ENCODE assay signal across 1 cellular context in genomic region chr2:86631846-86632485, GRCh38.
TF ChIP-seq lines count a peak whose summit lies in the region.

No MANE protein-coding gene starts in this region.

TF ChIP-seq in HepG2, 621 proteins besides CTCF, POLR2A, EP300 and RAD21 (continued from another document and continues in another):
- no peak for TF ChIP-seq CSRNP1 (CRISPR knock-in tag; IDR thresholded peaks at IDR 0.05)
- no peak for TF ChIP-seq ZNF652 (CRISPR knock-in tag; IDR thresholded peaks at IDR 0.05; ENCODE audit: borderline replicate concordance, low read depth)
- TF ChIP-seq PHB2 (IDR thresholded peaks at IDR 0.05; ENCODE audit: partially characterized antibody): no peak
- peak; percentile 76; the same call in 1 of the 2 replicates for TF ChIP-seq PRDM10 (CRISPR knock-in tag; IDR thresholded peaks at IDR 0.05; ENCODE audit: low read depth)
- no peak for TF ChIP-seq ZNF446 (CRISPR knock-in tag; IDR thresholded peaks at IDR 0.05)
- no peak for TF ChIP-seq TIGD3 (CRISPR knock-in tag; IDR thresholded peaks at IDR 0.05; ENCODE audit: borderline replicate concordance)
- TF ChIP-seq PAXIP1 (CRISPR knock-in tag; conservative IDR thresholded peaks at IDR 0.05): 0 out of 2 replicates have a peak, but pooled peaks have one; percentile 7
- no peak for TF ChIP-seq KAT7 (CRISPR knock-in tag; IDR thresholded peaks at IDR 0.05; ENCODE audit: borderline replicate concordance)
- 0 out of 2 replicates have a peak, but pooled peaks have one; percentile 36 for TF ChIP-seq BORCS8-MEF2B (CRISPR knock-in tag; IDR thresholded peaks at IDR 0.05)
- TF ChIP-seq ZNF737 (CRISPR knock-in tag; IDR thresholded peaks at IDR 0.05; ENCODE audit: borderline replicate concordance): 0 out of 2 replicates have a peak, but pooled peaks have one; percentile 31
- 0 out of 2 replicates have a peak, but pooled peaks have one; percentile 44 for TF ChIP-seq KDM2A (CRISPR knock-in tag; IDR thresholded peaks at IDR 0.05; ENCODE audit: borderline replicate concordance, low read depth)
- no peak for TF ChIP-seq HNRNPUL1 (IDR thresholded peaks at IDR 0.05; ENCODE audit: low read depth, low read length)
- no peak for TF ChIP-seq MTF1 (CRISPR knock-in tag; IDR thresholded peaks at IDR 0.05)
- peak; percentile 37; the same call in 1 of the 2 replicates for TF ChIP-seq NCOA1 (CRISPR knock-in tag; IDR thresholded peaks at IDR 0.05)
- no peak for TF ChIP-seq MAF1 (CRISPR knock-in tag; IDR thresholded peaks at IDR 0.05; ENCODE audit: borderline replicate concordance)
- TF ChIP-seq ZNF3 (CRISPR knock-in tag; IDR thresholded peaks at IDR 0.05): no peak
- no peak for TF ChIP-seq RFX1 (IDR thresholded peaks at IDR 0.05)
- TF ChIP-seq ZNF124 (CRISPR knock-in tag; IDR thresholded peaks at IDR 0.05): no peak
- TF ChIP-seq FOXC1 (CRISPR knock-in tag; IDR thresholded peaks at IDR 0.05; ENCODE audit: borderline replicate concordance): 0 out of 2 replicates have a peak, but pooled peaks have one; percentile 27
- TF ChIP-seq TEAD3 (CRISPR knock-in tag; optimal IDR thresholded peaks at IDR 0.05; ENCODE audit: borderline replicate concordance): peak; percentile 54
- TF ChIP-seq ZNF331 (CRISPR knock-in tag; IDR thresholded peaks at IDR 0.05): 0 out of 2 replicates have a peak, but pooled peaks have one; percentile 15
- peak; percentile 43; the same call in 1 of the 2 replicates for TF ChIP-seq POLR2G (IDR thresholded peaks at IDR 0.05; ENCODE audit: low read depth, low read length)
- peak; percentile 75 for TF ChIP-seq FOSL2 (CRISPR knock-in tag; IDR thresholded peaks at IDR 0.05)
- peak; percentile 35; the same call in 1 of the 2 replicates for TF ChIP-seq ZFX (CRISPR knock-in tag; IDR thresholded peaks at IDR 0.05; ENCODE audit: low read depth)
- no peak for TF ChIP-seq TERF1 (CRISPR knock-in tag; IDR thresholded peaks at IDR 0.05)
- no peak for TF ChIP-seq ATF5 (CRISPR knock-in tag; IDR thresholded peaks at IDR 0.05; ENCODE audit: low read depth)
- 0 out of 2 replicates have a peak, but pooled peaks have one; percentile 32 for TF ChIP-seq FOXA3 (CRISPR knock-in tag; IDR thresholded peaks at IDR 0.05)
- TF ChIP-seq FOXA1 (IDR thresholded peaks at IDR 0.05): no peak
- peak; percentile 59; the same call in 1 of the 2 replicates for TF ChIP-seq FOXA1 (CRISPR knock-in tag; IDR thresholded peaks at IDR 0.05)
- TF ChIP-seq ETV5 (CRISPR knock-in tag; IDR thresholded peaks at IDR 0.05; ENCODE audit: borderline replicate concordance): peak; percentile 18; the same call in 1 of the 2 replicates
- TF ChIP-seq ELF1 (CRISPR knock-in tag; IDR thresholded peaks at IDR 0.05): peak; percentile 28; the same call in 1 of the 2 replicates
- no peak for TF ChIP-seq ZNF260 (CRISPR knock-in tag; IDR thresholded peaks at IDR 0.05; ENCODE audit: borderline replicate concordance, low read depth)
- TF ChIP-seq KDM5B (CRISPR knock-in tag; IDR thresholded peaks at IDR 0.05; ENCODE audit: borderline replicate concordance): 0 out of 2 replicates have a peak, but pooled peaks have one; percentile 0
- no peak for TF ChIP-seq MXD3 (CRISPR knock-in tag; IDR thresholded peaks at IDR 0.05)
- TF ChIP-seq ZNF460 (CRISPR knock-in tag; IDR thresholded peaks at IDR 0.05; ENCODE audit: borderline replicate concordance): no peak
- TF ChIP-seq ZNF12 (CRISPR knock-in tag; IDR thresholded peaks at IDR 0.05): 0 out of 2 replicates have a peak, but pooled peaks have one; percentile 24
- no peak for TF ChIP-seq ZNF788 (CRISPR knock-in tag; IDR thresholded peaks at IDR 0.05; ENCODE audit: borderline replicate concordance)
- no peak for TF ChIP-seq ZNF501 (CRISPR knock-in tag; IDR thresholded peaks at IDR 0.05)
- no peak for TF ChIP-seq ZNF274 (CRISPR knock-in tag; IDR thresholded peaks at IDR 0.05)
- TF ChIP-seq CSRNP2 (CRISPR knock-in tag; conservative IDR thresholded peaks at IDR 0.05; ENCODE audit: low read depth): no peak
- TF ChIP-seq PLRG1 (conservative IDR thresholded peaks at IDR 0.05): no peak
- no peak for TF ChIP-seq LCORL (IDR thresholded peaks at IDR 0.05)
- 0 out of 2 replicates have a peak, but pooled peaks have one; percentile 28 for TF ChIP-seq LCORL (CRISPR knock-in tag; IDR thresholded peaks at IDR 0.05)
